ENCODE assay signal across 8 cellular contexts in genomic region chr17:63842173-63842539, GRCh38. TPM values are rescaled to one million over a fixed set of nuclear protein-coding genes. Genes with fewer than 3 reads are reported as not detected.
DNase-seq lines count a peak whose midpoint lies in the region; ATAC-seq and TF ChIP-seq lines count a peak whose summit lies in the region.

No MANE protein-coding gene starts in this region.

- peak overlapping the region; percentile 93 for H3K4me3 Mint-ChIP-seq in MCF 10A (ENCODE audit: unreplicated experiment)

- DNase-seq in GM06990 (ENCODE audit: extremely low read depth, insufficient read length) (no peak), MCF 10A (ENCODE audit: unreplicated experiment) (no peak), lung (ENCODE audit: low spot score) (no peak), transverse colon (no peak), SKM-1 (lab: John Stamatoyannopoulos, UW; ENCODE audit: unreplicated experiment) (no peak), NCI-H1694 treated with DMSO at 0.1 percent for 48 hours (lab: John Stamatoyannopoulos, UW) (no peak)

- peak; percentile 19 for ATAC-seq in GM21447 (IDR thresholded peaks at IDR 0.05; ENCODE audit: unreplicated experiment)
- ATAC-seq in lung (ENCODE audit: insufficient read depth, low FRiP score) = no peak

- H3K4me3 ChIP-seq in GM06990 (replicated peaks; ENCODE audit: low read depth, low read length) (peak overlapping the region; percentile 89), lung (peak overlapping the region; percentile 75), transverse colon (peak overlapping the region; percentile 76 to 99 (median 90))

- no peaks in the 10 kb centered on the region for H3K9me3 Mint-ChIP-seq in MCF 10A (ENCODE audit: unreplicated experiment)

- no peaks in the 10 kb centered on the region for H3K27me3 Mint-ChIP-seq in MCF 10A (ENCODE audit: insufficient read depth, unreplicated experiment)

- in situ Hi-C loops in transverse colon (cut with MboI; ENCODE audit: low pct_ligation_motif_present in 1 of 4, low pct_unique_long_range_greater_than_20kb in 1 of 4, low sequenced_read_pairs in 3 of 4) = no loop called here

- H3K27me3 ChIP-seq in GM06990 (replicated peaks; ENCODE audit: control insufficient read depth, insufficient read depth, low read length) (no peaks in the 10 kb centered on the region), lung (ENCODE audit: control insufficient read depth, insufficient read depth) (no peaks in the 10 kb centered on the region), transverse colon (no peaks in the 10 kb centered on the region)

- no peak for TF ChIP-seq EP300 in transverse colon (IDR thresholded peaks at IDR 0.05; ENCODE audit: low read depth)

- H3K36me3 Mint-ChIP-seq in MCF 10A (ENCODE audit: insufficient read depth, unreplicated experiment) = peaks cover 17% of the 10 kb centered on the region

- intact Hi-C loops in MCF 10A (cut with micrococcal nuclease) (no loop called here), transverse colon (cut with DNase I; ENCODE audit: low total_unique reads) (loop anchor here (10.0 kb wide), 1 partner anchor 67 kb away; the partner anchor contains the start of genes CCDC47 and DDX42)

- peaks cover 36% of the 10 kb centered on the region for H3K4me1 Mint-ChIP-seq in MCF 10A (ENCODE audit: insufficient read depth, unreplicated experiment)

- CTCF ChIA-PET in MCF 10A (lab: Yijun Ruan, JAX) = no interaction called here

- TF ChIP-seq CTCF in GM06990 (IDR thresholded peaks at IDR 0.05; ENCODE audit: insufficient read depth, low read length, poor library complexity, severe bottlenecking) = no peak
- TF ChIP-seq CTCF in MCF 10A (IDR thresholded peaks at IDR 0.05; ENCODE audit: unreplicated experiment) = no peak
- TF ChIP-seq CTCF in lung (IDR thresholded peaks at IDR 0.05; ENCODE audit: control extremely low read depth, extremely low read depth) = no peak
- no peak for TF ChIP-seq CTCF in transverse colon (IDR thresholded peaks at IDR 0.05)

- WGBS in lung, 2 donors = 0 to 1% methylated on average over 23 to 36 of the region's 36 CpGs
- 0 to 1% methylated on average over 9 to 25 of the region's 36 CpGs for WGBS in transverse colon (ENCODE audit: low coverage in 1 of 2), 2 donors

- H3K27ac Mint-ChIP-seq in MCF 10A (ENCODE audit: low read depth, unreplicated experiment) = peak overlapping the region; percentile 90

- H3K9me3 ChIP-seq in KOPT-K1 (ENCODE audit: insufficient read depth, low read length, poor library complexity, severe bottlenecking) = no peaks in the 10 kb centered on the region
- H3K9me3 ChIP-seq in lung (ENCODE audit: control insufficient read depth in 2 of 2, insufficient read depth in 1 of 2, low read length in 1 of 2) = no peaks in the 10 kb centered on the region
- no peaks in the 10 kb centered on the region for H3K9me3 ChIP-seq in transverse colon

- H3K4me1 ChIP-seq in lung (ENCODE audit: control insufficient read depth in 2 of 2, insufficient read depth in 2 of 2, low read length in 2 of 2) = peaks cover 17 to 29% of the 10 kb centered on the region in 2 donors
- peaks cover 29 to 53% (median 48%) of the 10 kb centered on the region in 4 donors for H3K4me1 ChIP-seq in transverse colon

- peaks cover 6% of the 10 kb centered on the region for H3K36me3 ChIP-seq in GM06990 (ENCODE audit: control insufficient read depth, insufficient read depth, low read length)
- H3K36me3 ChIP-seq in KOPT-K1 (ENCODE audit: insufficient read depth, low read length) = peaks cover 23% of the 10 kb centered on the region
- peaks cover 0 to 5% of the 10 kb centered on the region in 2 donors for H3K36me3 ChIP-seq in lung (ENCODE audit: control insufficient read depth in 2 of 2, insufficient read depth in 2 of 2, low read length in 2 of 2)
- H3K36me3 ChIP-seq in transverse colon = no peaks in the 10 kb centered on the region

- no peak for TF ChIP-seq POLR2A in transverse colon (IDR thresholded peaks at IDR 0.05)

- H3K27ac ChIP-seq in KOPT-K1 (ENCODE audit: low read depth, low read length, poor library complexity, severe bottlenecking) = peak overlapping the region; percentile 92
- H3K27ac ChIP-seq in lung (ENCODE audit: low read depth in 1 of 2, low read length in 1 of 2) = peak overlapping the region; percentile 83 to 98
- peak overlapping the region; percentile 96 to 99 (median 97) for H3K27ac ChIP-seq in transverse colon

- POLR2A ChIA-PET in MCF 10A (lab: Yijun Ruan, JAX) = interaction anchor here (0.9 to 9.6 kb wide), 7 partner anchors 15 to 305 kb away, joined by 3 to 187 read pairs (median 7); partner anchors contain the start of genes CCDC47, DDX42, FTSJ3 and PSMC5

- BruUV-seq in MCF 10A (replicated peaks; lab: Mats Ljungman, UMichigan) = no TSS peak

RNA-seq across cellular contexts. Expression of gene SMARCD2, which starts 0.3 kb away (rescaled TPM):
- total RNA-seq in MCF 10A (2022) = 43.7 and 54.6 TPM in 2 replicates
- total RNA-seq in lung = 100 to 1,000 TPM in 1 of 2 donors, 10 to 100 TPM in 1; 82.4 to 109 TPM
- polyA plus RNA-seq in lung = 10 to 100 TPM; 64.9 to 67.7 TPM
- total RNA-seq in transverse colon = 100 to 1,000 TPM in 3 of 4 donors, 10 to 100 TPM in 1; 99.0 to 130 (median 109) TPM

RNA-seq across cellular contexts. Expression of gene FTSJ3, which starts 14.7 kb away (rescaled TPM):
- total RNA-seq in MCF 10A (2022) (36.7 and 49.5 TPM in 2 replicates), lung (10 to 100 TPM; 29.2 to 39.8 TPM), transverse colon (10 to 100 TPM; 17.7 to 45.9 (median 34.6) TPM)
- polyA plus RNA-seq in lung = 10 to 100 TPM; 15.4 to 30.0 TPM

RNA-seq across cellular contexts. Expression of gene PSMC5, which starts 14.9 kb away (rescaled TPM):
- total RNA-seq in MCF 10A (2022) (148 and 151 TPM in 2 replicates), lung (100 to 1,000 TPM in 1 of 2 donors, 10 to 100 TPM in 1; 46.1 to 124 TPM), transverse colon (100 to 1,000 TPM in 1 of 4 donors, 10 to 100 TPM in 3; 63.2 to 131 (median 77.9) TPM)
- 100 to 1,000 TPM; 154 to 177 TPM for polyA plus RNA-seq in lung

RNA-seq across cellular contexts. Expression of gene CSH2, which starts 31.3 kb away (rescaled TPM):
- total RNA-seq in MCF 10A (2022) (not detected in 2 replicates), lung (not detected), transverse colon (not detected)
- not detected for polyA plus RNA-seq in lung

RNA-seq across cellular contexts. Expression of gene GH2, which starts 39.6 kb away (rescaled TPM):
- total RNA-seq in MCF 10A (2022) (not detected in 2 replicates), lung (not detected), transverse colon (not detected)
- not detected for polyA plus RNA-seq in lung
